ENCODE assay signal across 10 cellular contexts in genomic region chr2:44301111-44301510, GRCh38. TPM values are rescaled to one million over a fixed set of nuclear protein-coding genes. Genes with fewer than 3 reads are reported as not detected.
"Had no signal": no experiment of that assay in that cellular context is flagged by ENCODE, and none has a peak within 500 bp of the region (broad histone marks: within the 10 kb centered on the region; RNA-seq: fewer than 3 reads in every experiment).

No MANE protein-coding gene starts in this region.

- FAIRE-seq: H1, H54 had no signal

- H3K4me3 ChIP-seq: GM23338, HAP-1 had no signal

- ATAC-seq: GM23338, HCT116 had no signal

- H3K9me3 ChIP-seq: HAP-1 had no signal

- H2AFZ ChIP-seq: GM23338 had no signal

- H3K4me2 ChIP-seq: GM23338, KMS-11 had no signal

- DNase-seq: HFFc6, Karpas-422, KBM-7 had no signal

- H3K27ac ChIP-seq: HL-60, KMS-11 had no signal

- H3K36me3 ChIP-seq: HAP-1 had no signal

- H3K9ac ChIP-seq: KMS-11 had no signal

RNA-seq across cellular contexts. Expression of gene SLC3A1, which starts 25.8 kb away (rescaled TPM):
- total RNA-seq: H1 had no signal
- polyA plus RNA-seq: H1 had no signal
